Comparison of ENCODE assay signal across 1 cellular context in the genomic region with DNA sequence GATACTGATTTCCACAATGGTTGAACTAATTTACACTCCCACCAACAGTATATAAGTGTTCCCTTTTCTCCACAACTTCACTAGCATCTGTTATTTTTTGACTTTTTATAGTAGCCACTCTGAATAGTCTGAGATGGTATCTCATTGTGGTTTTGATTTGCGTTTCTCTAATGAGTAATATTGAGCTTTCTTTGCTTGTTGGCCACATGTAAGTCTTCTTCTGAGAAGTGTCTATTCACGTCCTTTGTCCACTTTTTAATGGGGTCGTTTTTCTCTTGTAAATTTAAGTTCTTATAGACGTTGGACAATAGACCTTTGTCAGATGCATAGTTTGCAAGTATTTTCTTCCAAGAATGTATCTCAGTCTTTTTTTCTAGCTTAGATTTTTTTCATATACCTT.
TF ChIP-seq lines count a peak whose summit lies in the region.

No MANE protein-coding gene starts in this region.

TF ChIP-seq in SK-N-SH, 30 proteins besides CTCF, POLR2A, EP300 and RAD21 (continued from another document):
- TF ChIP-seq MAX (IDR thresholded peaks at IDR 0.05; ENCODE audit: low read depth) (no peak), ELF1 (IDR thresholded peaks at IDR 0.05) (no peak), GATA2 (CRISPR knock-in tag; IDR thresholded peaks at IDR 0.05) (no peak), PBX3 (IDR thresholded peaks at IDR 0.05) (no peak), TAF1 (IDR thresholded peaks at IDR 0.05; ENCODE audit: borderline replicate concordance, low read depth, low read length) (no peak), NRF1 (IDR thresholded peaks at IDR 0.05; ENCODE audit: low read depth, low read length) (no peak), RFX5 (IDR thresholded peaks at IDR 0.05; ENCODE audit: low read length) (no peak), TEAD4 (IDR thresholded peaks at IDR 0.05; ENCODE audit: borderline replicate concordance, insufficient read depth) (no peak), FOSL2 (IDR thresholded peaks at IDR 0.05; ENCODE audit: borderline replicate concordance, low read depth) (no peak), POLR2AphosphoS5 (IDR thresholded peaks at IDR 0.05; ENCODE audit: low read depth, low read length) (no peak)
- TF ChIP-seq, protein P1, sequence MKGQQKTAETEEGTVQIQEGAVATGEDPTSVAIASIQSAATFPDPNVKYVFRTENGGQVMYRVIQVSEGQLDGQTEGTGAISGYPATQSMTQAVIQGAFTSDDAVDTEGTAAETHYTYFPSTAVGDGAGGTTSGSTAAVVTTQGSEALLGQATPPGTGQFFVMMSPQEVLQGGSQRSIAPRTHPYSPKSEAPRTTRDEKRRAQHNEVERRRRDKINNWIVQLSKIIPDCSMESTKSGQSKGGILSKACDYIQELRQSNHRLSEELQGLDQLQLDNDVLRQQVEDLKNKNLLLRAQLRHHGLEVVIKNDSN (IDR thresholded peaks at IDR 0.05; ENCODE audit: borderline replicate concordance, low read depth), result no peak
- TF ChIP-seq, protein P2, sequence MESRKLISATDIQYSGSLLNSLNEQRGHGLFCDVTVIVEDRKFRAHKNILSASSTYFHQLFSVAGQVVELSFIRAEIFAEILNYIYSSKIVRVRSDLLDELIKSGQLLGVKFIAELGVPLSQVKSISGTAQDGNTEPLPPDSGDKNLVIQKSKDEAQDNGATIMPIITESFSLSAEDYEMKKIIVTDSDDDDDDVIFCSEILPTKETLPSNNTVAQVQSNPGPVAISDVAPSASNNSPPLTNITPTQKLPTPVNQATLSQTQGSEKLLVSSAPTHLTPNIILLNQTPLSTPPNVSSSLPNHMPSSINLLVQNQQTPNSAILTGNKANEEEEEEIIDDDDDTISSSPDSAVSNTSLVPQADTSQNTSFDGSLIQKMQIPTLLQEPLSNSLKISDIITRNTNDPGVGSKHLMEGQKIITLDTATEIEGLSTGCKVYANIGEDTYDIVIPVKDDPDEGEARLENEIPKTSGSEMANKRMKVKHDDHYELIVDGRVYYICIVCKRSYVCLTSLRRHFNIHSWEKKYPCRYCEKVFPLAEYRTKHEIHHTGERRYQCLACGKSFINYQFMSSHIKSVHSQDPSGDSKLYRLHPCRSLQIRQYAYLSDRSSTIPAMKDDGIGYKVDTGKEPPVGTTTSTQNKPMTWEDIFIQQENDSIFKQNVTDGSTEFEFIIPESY (IDR thresholded peaks at IDR 0.05; ENCODE audit: borderline replicate concordance, low read depth), result no peak
